28 cellular contexts compared by ENCODE assay signal in the genomic region with DNA sequence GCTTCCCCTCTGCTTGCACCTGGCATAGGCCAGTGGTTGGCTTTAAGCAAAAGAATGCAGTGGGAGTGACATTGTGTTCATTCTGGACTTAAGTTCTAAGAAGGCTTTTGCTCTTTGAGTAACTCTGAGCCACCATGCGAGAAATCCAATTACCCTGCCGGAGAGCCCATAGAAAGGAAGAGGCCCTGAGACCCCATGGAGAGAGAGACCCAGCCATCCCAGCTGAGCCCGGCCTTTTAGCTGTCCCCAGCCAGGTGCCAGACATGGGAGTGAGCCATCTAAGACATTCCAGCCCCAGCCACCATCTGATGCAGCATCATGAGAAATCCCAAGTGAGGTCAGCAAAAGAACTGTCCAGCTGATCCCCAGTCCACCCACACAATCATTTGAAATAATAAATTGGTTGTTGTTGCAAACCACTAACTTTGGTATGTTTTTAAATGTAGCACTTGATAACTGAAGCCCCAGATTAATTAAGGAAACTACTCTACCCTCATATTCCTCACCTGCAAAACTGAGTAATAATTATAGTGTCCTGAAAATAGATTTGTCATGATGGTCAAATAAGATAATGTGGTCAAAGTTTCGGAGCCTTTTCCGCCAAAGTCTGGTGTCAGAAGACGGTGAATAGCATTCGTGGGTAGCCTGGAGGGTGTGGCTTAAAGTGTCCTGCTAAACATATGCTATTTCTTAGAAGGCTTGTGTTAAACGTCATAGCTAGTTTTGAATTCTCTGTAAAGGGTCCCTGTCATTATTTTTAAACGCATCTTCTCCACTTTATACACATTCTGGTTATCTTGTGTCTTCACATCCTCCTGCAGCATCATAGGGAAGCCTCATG.
"Had no signal": no experiment of that assay in that cellular context is flagged by ENCODE, and none has a peak within 500 bp of the region (broad histone marks: within the 10 kb centered on the region; RNA-seq: fewer than 3 reads in every experiment).

No MANE protein-coding gene starts in this region.

- H3K27ac Mint-ChIP-seq: dendritic cell treated with granulocyte-macrophage colony-stimulating factor and Interleukin-4, amounts not matched to agents 40 ng/mL and 50 ng/mL, for 4 days; naive thymus-derived CD4-positive, alpha-beta T cell; nephron; stimulated activated memory B cell treated with anti-CD40 and anti-IgM and Interleukin-4, amounts not matched to agents 10 μg/mL and 1 μg/mL and 100 μg/mL, for 72 hours had no signal

- H3K4me1 ChIP-seq: colonic mucosa, left lung, psoas muscle, spleen, upper lobe of left lung had no signal

- H3K4me3 Mint-ChIP-seq: dendritic cell treated with granulocyte-macrophage colony-stimulating factor and Interleukin-4, amounts not matched to agents 40 ng/mL and 50 ng/mL, for 4 days; naive thymus-derived CD4-positive, alpha-beta T cell; nephron; stimulated activated memory B cell treated with anti-CD40 and anti-IgM and Interleukin-4, amounts not matched to agents 10 μg/mL and 1 μg/mL and 100 μg/mL, for 72 hours had no signal

- H3K4me3 ChIP-seq: colonic mucosa, esophagus squamous epithelium, left lung, ovary, psoas muscle, spleen, thoracic aorta, tibial nerve, upper lobe of left lung had no signal

- FAIRE-seq: endometrium, frontal cortex, urothelium cell line had no signal

- H3K27me3 ChIP-seq: colonic mucosa, left lung, ovary, tibial nerve, upper lobe of left lung had no signal

- H3K4me1 Mint-ChIP-seq: naive thymus-derived CD4-positive, alpha-beta T cell; stimulated activated memory B cell treated with anti-CD40 and anti-IgM and Interleukin-4, amounts not matched to agents 10 μg/mL and 1 μg/mL and 100 μg/mL, for 72 hours had no signal

- H3K36me3 ChIP-seq: colonic mucosa, esophagus squamous epithelium, left lung, ovary, spleen, thoracic aorta, tibial nerve, upper lobe of left lung had no signal

- H3K36me3 Mint-ChIP-seq: naive thymus-derived CD4-positive, alpha-beta T cell; stimulated activated memory B cell treated with anti-CD40 and anti-IgM and Interleukin-4, amounts not matched to agents 10 μg/mL and 1 μg/mL and 100 μg/mL, for 72 hours had no signal

- H3K9me3 ChIP-seq: colonic mucosa, esophagus squamous epithelium, left lung, ovary, psoas muscle, spleen, thoracic aorta, tibial nerve, upper lobe of left lung had no signal

- H3K9me3 Mint-ChIP-seq: dendritic cell treated with granulocyte-macrophage colony-stimulating factor and Interleukin-4, amounts not matched to agents 40 ng/mL and 50 ng/mL, for 4 days; naive thymus-derived CD4-positive, alpha-beta T cell; nephron; stimulated activated memory B cell treated with anti-CD40 and anti-IgM and Interleukin-4, amounts not matched to agents 10 μg/mL and 1 μg/mL and 100 μg/mL, for 72 hours had no signal

- DNase-seq: central memory CD4-positive, alpha-beta T cell; colonic mucosa; effector memory CD4-positive, alpha-beta T cell; erythroblast; esophagus squamous epithelium; head of caudate nucleus; kidney; left lung; mesenchymal stem cell; midbrain; naive thymus-derived CD4-positive, alpha-beta T cell; occipital lobe; ovary; posterior cingulate gyrus; psoas muscle; spleen; stimulated activated CD4-positive, alpha-beta T cell treated with anti-CD3 and anti-CD28 coated beads, Interleukin-4, amount 100 ng/mL, for 4 hours; stimulated activated naive CD8-positive, alpha-beta T cell treated with anti-CD3 and anti-CD28 coated beads, Interleukin-15, Interleukin-2, amounts not matched to agents 100 U/mL and 50 U/mL, for 24 hours; substantia nigra; upper lobe of left lung had no signal

- H3K27ac ChIP-seq: colonic mucosa, esophagus squamous epithelium, left lung, ovary, psoas muscle, spleen, thoracic aorta, tibial nerve, upper lobe of left lung had no signal

- H3K27me3 Mint-ChIP-seq: dendritic cell treated with granulocyte-macrophage colony-stimulating factor and Interleukin-4, amounts not matched to agents 40 ng/mL and 50 ng/mL, for 4 days; stimulated activated memory B cell treated with anti-CD40 and anti-IgM and Interleukin-4, amounts not matched to agents 10 μg/mL and 1 μg/mL and 100 μg/mL, for 72 hours had no signal
